In the genomic region with DNA sequence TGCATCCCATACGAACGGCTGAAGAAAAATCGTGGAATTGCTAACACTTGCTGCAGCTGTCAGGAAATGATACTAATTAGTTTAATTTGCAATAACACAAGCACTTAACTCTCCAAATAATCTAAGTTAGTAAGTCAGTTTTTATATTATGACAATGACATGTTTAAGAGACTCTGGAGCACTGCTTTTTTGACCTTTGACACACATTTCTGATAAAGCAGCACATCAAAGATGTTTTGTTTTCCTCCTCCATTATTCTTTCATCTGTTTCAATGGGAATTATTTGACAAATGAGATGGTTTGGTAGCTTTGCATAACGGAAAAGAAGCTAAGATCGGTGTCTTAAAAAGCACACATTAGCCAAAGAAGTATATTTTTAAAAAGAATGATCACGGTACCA, we compare ENCODE assay signal across 13 cellular contexts.
DNase-seq lines count a peak whose midpoint lies in the region; ATAC-seq and TF ChIP-seq lines count a peak whose summit lies in the region.
"Had no signal": no experiment of that assay in that cellular context is flagged by ENCODE, and none has a peak within 500 bp of the region (broad histone marks: within the 10 kb centered on the region; RNA-seq: fewer than 3 reads in every experiment).

No MANE protein-coding gene starts in this region.

- H3K36me3 ChIP-seq in duodenal mucosa (ENCODE audit: control insufficient read depth in 1 of 2, insufficient read depth in 2 of 2, low read length in 2 of 2) (no peaks in the 10 kb centered on the region), muscle layer of colon (ENCODE audit: insufficient read depth, low read length) (no peaks in the 10 kb centered on the region), tibial artery (no peaks in the 10 kb centered on the region)
- H3K36me3 ChIP-seq: prostate gland had no signal

- H3K9me3 ChIP-seq in duodenal mucosa (ENCODE audit: control insufficient read depth in 1 of 2, low read length in 2 of 2): no peaks in the 10 kb centered on the region
- no peaks in the 10 kb centered on the region for H3K9me3 ChIP-seq in muscle layer of colon (ENCODE audit: low read length)
- no peaks in the 10 kb centered on the region for H3K9me3 ChIP-seq in tibial artery
- H3K9me3 ChIP-seq: prostate gland had no signal

- intact Hi-C loops in tibial artery (cut with DNase I; ENCODE audit: low total_unique reads): no loop called here

- no peak for TF ChIP-seq CTCF in tibial artery (IDR thresholded peaks at IDR 0.05)

- no peaks in the 10 kb centered on the region for H3K9me3 Mint-ChIP-seq in activated naive CD8-positive, alpha-beta T cell treated with anti-CD3 and anti-CD28 coated beads, Interleukin-2, amount 10 ng/mL, durations not matched to agents 7 days and 5 days
- no peaks in the 10 kb centered on the region for H3K9me3 Mint-ChIP-seq in activated naive CD8-positive, alpha-beta T cell treated with anti-CD3 and anti-CD28 coated beads for 36 hours
- H3K9me3 Mint-ChIP-seq: activated naive CD4-positive, alpha-beta T cell treated with anti-CD3 and anti-CD28 coated beads, Interleukin-2, amount 50 U/mL, for 72 hours had no signal

- H3K4me3 ChIP-seq in duodenal mucosa (ENCODE audit: low read depth in 1 of 2, low read length in 2 of 2): peak overlapping the region; percentile 31 to 48
- H3K4me3 ChIP-seq in muscle layer of colon (ENCODE audit: low read depth in 1 of 2, low read length in 2 of 2): peak overlapping the region; percentile 11 to 60
- H3K4me3 ChIP-seq in tibial artery: peak overlapping the region; percentile 19 to 38
- H3K4me3 ChIP-seq: prostate gland had no signal

- H3K27me3 ChIP-seq in duodenal mucosa (ENCODE audit: control insufficient read depth in 1 of 2, insufficient read depth in 2 of 2, low read length in 2 of 2): no peaks in the 10 kb centered on the region
- H3K27me3 ChIP-seq in muscle layer of colon (ENCODE audit: control insufficient read depth in 1 of 2, insufficient read depth in 2 of 2, low read length in 2 of 2): no peaks in the 10 kb centered on the region
- no peaks in the 10 kb centered on the region for H3K27me3 ChIP-seq in tibial artery

- H3K4me1 Mint-ChIP-seq in activated naive CD8-positive, alpha-beta T cell treated with anti-CD3 and anti-CD28 coated beads, Interleukin-2, amount 10 ng/mL, durations not matched to agents 7 days and 5 days: peaks cover 5% of the 10 kb centered on the region
- H3K4me1 Mint-ChIP-seq in activated naive CD8-positive, alpha-beta T cell treated with anti-CD3 and anti-CD28 coated beads for 36 hours: no peaks in the 10 kb centered on the region

- H3K9ac ChIP-seq in duodenal mucosa (ENCODE audit: low read depth in 1 of 2, low read length in 2 of 2): no peak overlapping the region
- no peak overlapping the region for H3K9ac ChIP-seq in muscle layer of colon (ENCODE audit: low read length)

- no peak for ATAC-seq in activated naive CD8-positive, alpha-beta T cell treated with anti-CD3 and anti-CD28 coated beads, Interleukin-2, amount 10 ng/mL, durations not matched to agents 7 days and 5 days (ENCODE audit: low read depth)
- ATAC-seq in GM21619 (IDR thresholded peaks at IDR 0.05; ENCODE audit: unreplicated experiment) (no peak), HG02610 (IDR thresholded peaks at IDR 0.05; ENCODE audit: unreplicated experiment) (no peak), HG03025 (IDR thresholded peaks at IDR 0.05; ENCODE audit: low FRiP score, unreplicated experiment) (no peak)
- ATAC-seq: activated naive CD4-positive, alpha-beta T cell treated with anti-CD3 and anti-CD28 coated beads, Interleukin-2, amount 50 U/mL, for 72 hours had no signal

- no peaks in the 10 kb centered on the region for H3K4me1 ChIP-seq in duodenal mucosa (ENCODE audit: control insufficient read depth in 1 of 2, insufficient read depth in 2 of 2, low read length in 2 of 2)
- peaks cover 4% of the 10 kb centered on the region for H3K4me1 ChIP-seq in muscle layer of colon (ENCODE audit: insufficient read depth, low read length)
- no peaks in the 10 kb centered on the region for H3K4me1 ChIP-seq in tibial artery
- H3K4me1 ChIP-seq: prostate gland had no signal

- H3K27me3 Mint-ChIP-seq in activated naive CD8-positive, alpha-beta T cell treated with anti-CD3 and anti-CD28 coated beads, Interleukin-2, amount 10 ng/mL, durations not matched to agents 7 days and 5 days: peaks cover 13% of the 10 kb centered on the region
- H3K27me3 Mint-ChIP-seq in activated naive CD8-positive, alpha-beta T cell treated with anti-CD3 and anti-CD28 coated beads for 36 hours: peaks cover 12% of the 10 kb centered on the region

- no peak overlapping the region for H3K27ac Mint-ChIP-seq in activated naive CD8-positive, alpha-beta T cell treated with anti-CD3 and anti-CD28 coated beads, Interleukin-2, amount 10 ng/mL, durations not matched to agents 7 days and 5 days
- no peak overlapping the region for H3K27ac Mint-ChIP-seq in activated naive CD8-positive, alpha-beta T cell treated with anti-CD3 and anti-CD28 coated beads for 36 hours
- H3K27ac Mint-ChIP-seq: activated naive CD4-positive, alpha-beta T cell treated with anti-CD3 and anti-CD28 coated beads, Interleukin-2, amount 50 U/mL, for 72 hours had no signal

- no peaks in the 10 kb centered on the region for H3K36me3 Mint-ChIP-seq in activated naive CD8-positive, alpha-beta T cell treated with anti-CD3 and anti-CD28 coated beads, Interleukin-2, amount 10 ng/mL, durations not matched to agents 7 days and 5 days
- H3K36me3 Mint-ChIP-seq in activated naive CD8-positive, alpha-beta T cell treated with anti-CD3 and anti-CD28 coated beads for 36 hours: no peaks in the 10 kb centered on the region
- H3K36me3 Mint-ChIP-seq: activated naive CD4-positive, alpha-beta T cell treated with anti-CD3 and anti-CD28 coated beads, Interleukin-2, amount 50 U/mL, for 72 hours had no signal

- no peak overlapping the region for H3K27ac ChIP-seq in duodenal mucosa (ENCODE audit: low read depth, low read length)
- H3K27ac ChIP-seq in muscle layer of colon (ENCODE audit: low read depth, low read length): no peak overlapping the region
- H3K27ac ChIP-seq in tibial artery: no peak overlapping the region
- H3K27ac ChIP-seq: prostate gland had no signal

- POLR2A ChIA-PET in activated naive CD8-positive, alpha-beta T cell treated with anti-CD3 and anti-CD28 coated beads, Interleukin-2, amount 10 ng/mL, durations not matched to agents 7 days and 5 days (lab: Charles Lee): no interaction called here

- no peak for DNase-seq in activated naive CD8-positive, alpha-beta T cell treated with anti-CD3 and anti-CD28 coated beads, Interleukin-2, amount 10 ng/mL, durations not matched to agents 7 days and 5 days
- DNase-seq in activated naive CD8-positive, alpha-beta T cell treated with anti-CD3 and anti-CD28 coated beads for 36 hours: no peak
- DNase-seq in tibial artery: no peak
- DNase-seq: kidney, MM.1S, NCI-H524 had no signal

- peak overlapping the region; percentile 33 for H3K4me3 Mint-ChIP-seq in activated naive CD8-positive, alpha-beta T cell treated with anti-CD3 and anti-CD28 coated beads, Interleukin-2, amount 10 ng/mL, durations not matched to agents 7 days and 5 days
- no peak overlapping the region for H3K4me3 Mint-ChIP-seq in activated naive CD8-positive, alpha-beta T cell treated with anti-CD3 and anti-CD28 coated beads for 36 hours
